Comparison of ENCODE assay signal across 8 cellular contexts in genomic region chr2:234288974-234289455, GRCh38.
DNase-seq lines count a peak whose midpoint lies in the region; ATAC-seq and TF ChIP-seq lines count a peak whose summit lies in the region.

No MANE protein-coding gene starts in this region.

- peak overlapping the region; percentile 98 to 99 for H3K27ac Mint-ChIP-seq in natural killer cell treated with Interleukin-12 subunit alpha and Interleukin-12 subunit beta and Interleukin-15 and Interleukin-18, amount 100 ng/mL, for 72 hours

- no peaks in the 10 kb centered on the region for H3K27me3 Mint-ChIP-seq in natural killer cell treated with Interleukin-12 subunit alpha and Interleukin-12 subunit beta and Interleukin-15 and Interleukin-18, amount 100 ng/mL, for 72 hours

- H3K4me1 ChIP-seq in tibial artery, result no peaks in the 10 kb centered on the region

- in situ Hi-C loops in GM13977 (cut with MboI; ENCODE audit: low pct_unique_long_range_greater_than_20kb, low sequenced_read_pairs, unreplicated experiment), result loop anchor here (10.0 kb wide), 1 partner anchor 154 kb away; no protein-coding TSS in a partner anchor

- ATAC-seq in natural killer cell treated with Interleukin-12 subunit alpha and Interleukin-12 subunit beta and Interleukin-15 and Interleukin-18, amount 100 ng/mL, for 72 hours, result peak in 1 of 2 donors; percentile 28
- no peak for ATAC-seq in HG02678 (IDR thresholded peaks at IDR 0.05; ENCODE audit: unreplicated experiment)

- H3K9me3 ChIP-seq in tibial artery, result no peaks in the 10 kb centered on the region

- DNase-seq in 8988T, result peak; percentile 54
- DNase-seq in GM13977 (ENCODE audit: low spot score), result peak; percentile 46
- peak; percentile 29 for DNase-seq in NCI-H526 treated with DMSO at 0.1 percent for 48 hours (lab: John Stamatoyannopoulos, UW)
- DNase-seq in activated CD8-positive, alpha-beta memory T cell treated with anti-CD3 and anti-CD28 coated beads for 24 hours, result peak; percentile 90
- peak; percentile 65 for DNase-seq in epithelial cell of esophagus (ENCODE audit: low read depth)
- DNase-seq in natural killer cell treated with Interleukin-12 subunit alpha and Interleukin-12 subunit beta and Interleukin-15 and Interleukin-18, amount 100 ng/mL, for 72 hours (ENCODE audit: low spot score), result peak; percentile 71
- peak; percentile 57 to 80 for DNase-seq in tibial artery

- peaks cover 72 to 76% of the 10 kb centered on the region in 2 donors for H3K4me1 Mint-ChIP-seq in natural killer cell treated with Interleukin-12 subunit alpha and Interleukin-12 subunit beta and Interleukin-15 and Interleukin-18, amount 100 ng/mL, for 72 hours (ENCODE audit: low read depth in 2 of 2)

- no peaks in the 10 kb centered on the region for H3K27me3 ChIP-seq in tibial artery

- no peaks in the 10 kb centered on the region for H3K9me3 Mint-ChIP-seq in natural killer cell treated with Interleukin-12 subunit alpha and Interleukin-12 subunit beta and Interleukin-15 and Interleukin-18, amount 100 ng/mL, for 72 hours

- intact Hi-C loops in tibial artery (cut with DNase I; ENCODE audit: low total_unique reads), result loop anchor here (5.0 to 10.0 kb wide), 2 partner anchors 213 to 836 kb away; no protein-coding TSS in a partner anchor

- peak overlapping the region; percentile 87 for H3K4me3 Mint-ChIP-seq in natural killer cell treated with Interleukin-12 subunit alpha and Interleukin-12 subunit beta and Interleukin-15 and Interleukin-18, amount 100 ng/mL, for 72 hours

- peak; percentile 84 for TF ChIP-seq CTCF in GM13977 (IDR thresholded peaks at IDR 0.05; ENCODE audit: extremely low read depth, insufficient read depth, missing control alignments)
- peak; percentile 84 for TF ChIP-seq CTCF in epithelial cell of esophagus (IDR thresholded peaks at IDR 0.05; ENCODE audit: insufficient read depth, low read depth, low read length, missing control alignments)
- peak; percentile 55 to 60 for TF ChIP-seq CTCF in tibial artery (IDR thresholded peaks at IDR 0.05)

- no peak overlapping the region for H3K4me3 ChIP-seq in epithelial cell of esophagus (ENCODE audit: low read length)
- no peak overlapping the region for H3K4me3 ChIP-seq in tibial artery

- H3K36me3 Mint-ChIP-seq in natural killer cell treated with Interleukin-12 subunit alpha and Interleukin-12 subunit beta and Interleukin-15 and Interleukin-18, amount 100 ng/mL, for 72 hours, result peaks cover 6% of the 10 kb centered on the region

- no peaks in the 10 kb centered on the region for H3K36me3 ChIP-seq in tibial artery

- H3K27ac ChIP-seq in tibial artery, result no peak overlapping the region

Comparison
In these comparisons a context has a peak if more than half of its experiments do, and no peak if none do; other contexts are left out.
1. DNase-seq: peak in every context shown above with its lines; median percentile 90 in activated CD8-positive, alpha-beta memory T cell treated with anti-CD3 and anti-CD28 coated beads for 24 hours; 71 in natural killer cell treated with Interleukin-12 subunit alpha and Interleukin-12 subunit beta and Interleukin-15 and Interleukin-18, amount 100 ng/mL, for 72 hours; 68 in tibial artery; 65 in epithelial cell of esophagus; 54 in 8988T; 46 in GM13977; 29 in NCI-H526 treated with DMSO at 0.1 percent for 48 hours.